ENCODE assay signal across 19 cellular contexts in genomic region chr3:50003766-50004278, GRCh38.
"Had no signal": no experiment of that assay in that cellular context is flagged by ENCODE, and none has a peak within 500 bp of the region (broad histone marks: within the 10 kb centered on the region; RNA-seq: fewer than 3 reads in every experiment).

No MANE protein-coding gene starts in this region.

- H3K27me3 ChIP-seq: breast epithelium, thyroid gland had no signal

- H3K36me3 ChIP-seq: breast epithelium had no signal

- H3K27ac ChIP-seq: breast epithelium, epithelial cell of prostate, lower lobe of right lung, thyroid gland had no signal

- H3K4me1 ChIP-seq: breast epithelium, lower lobe of right lung had no signal

- H3K9me3 Mint-ChIP-seq: activated CD8-positive, alpha-beta T cell treated with anti-CD3 and anti-CD28 coated beads for 36 hours; activated naive CD8-positive, alpha-beta T cell treated with anti-CD3 and anti-CD28 coated beads for 36 hours; activated T-cell treated with anti-CD3 and anti-CD28 coated beads, Interleukin-2, amount 50 U/mL, for 72 hours; dendritic cell treated with granulocyte-macrophage colony-stimulating factor and Interleukin-4, amounts not matched to agents 40 ng/mL and 50 ng/mL, for 4 days; mesothelial cell of epicardium; neural crest cell; stimulated activated memory B cell treated with anti-CD40 and anti-IgM and Interleukin-4, amounts not matched to agents 10 μg/mL and 1 μg/mL and 100 μg/mL, for 72 hours had no signal

- H3K27ac Mint-ChIP-seq: activated CD8-positive, alpha-beta T cell treated with anti-CD3 and anti-CD28 coated beads for 36 hours; activated naive CD8-positive, alpha-beta T cell treated with anti-CD3 and anti-CD28 coated beads for 36 hours; activated T-cell treated with anti-CD3 and anti-CD28 coated beads, Interleukin-2, amount 50 U/mL, for 72 hours; dendritic cell treated with granulocyte-macrophage colony-stimulating factor and Interleukin-4, amounts not matched to agents 40 ng/mL and 50 ng/mL, for 4 days; mesothelial cell of epicardium; stimulated activated memory B cell treated with anti-CD40 and anti-IgM and Interleukin-4, amounts not matched to agents 10 μg/mL and 1 μg/mL and 100 μg/mL, for 72 hours had no signal

- H3K27me3 Mint-ChIP-seq: activated CD8-positive, alpha-beta T cell treated with anti-CD3 and anti-CD28 coated beads for 36 hours; activated naive CD8-positive, alpha-beta T cell treated with anti-CD3 and anti-CD28 coated beads for 36 hours; dendritic cell treated with granulocyte-macrophage colony-stimulating factor and Interleukin-4, amounts not matched to agents 40 ng/mL and 50 ng/mL, for 4 days; stimulated activated memory B cell treated with anti-CD40 and anti-IgM and Interleukin-4, amounts not matched to agents 10 μg/mL and 1 μg/mL and 100 μg/mL, for 72 hours had no signal

- DNase-seq: activated CD4-positive, alpha-beta T cell treated with anti-CD3 and anti-CD28 coated beads for 48 hours; activated CD8-positive, alpha-beta T cell treated with anti-CD3 and anti-CD28 coated beads for 36 hours; activated gamma-delta T cell; activated naive CD8-positive, alpha-beta T cell treated with anti-CD3 and anti-CD28 coated beads for 36 hours; activated T-cell treated with anti-CD3 and anti-CD28 coated beads, Interleukin-2, amount 50 U/mL, for 72 hours; cerebellar nuclear complex; effector memory CD4-positive, alpha-beta T cell; foreskin melanocyte; lower lobe of right lung; stimulated activated CD4-positive, alpha-beta T cell treated with anti-CD3 and anti-CD28 coated beads, Interleukin-12 subunit alpha, Interleukin-12 subunit beta, amount 100 ng/mL, for 4 hours; stimulated activated CD4-positive, alpha-beta T cell treated with anti-CD3 and anti-CD28 coated beads, Interleukin-2, amount 100 ng/mL, for 24 hours; T-helper 1 cell; thyroid gland had no signal

- ATAC-seq: activated CD8-positive, alpha-beta T cell treated with anti-CD3 and anti-CD28 coated beads for 36 hours; activated T-cell treated with anti-CD3 and anti-CD28 coated beads, Interleukin-2, amount 50 U/mL, for 72 hours; lower lobe of right lung; stimulated activated memory B cell treated with anti-CD40 and anti-IgM and Interleukin-4, amounts not matched to agents 10 μg/mL and 1 μg/mL and 100 μg/mL, for 72 hours had no signal

- H3K9me3 ChIP-seq: breast epithelium, lower lobe of right lung, thyroid gland had no signal

- H3K4me3 ChIP-seq: breast epithelium, lower lobe of right lung, thyroid gland had no signal

- H3K4me1 Mint-ChIP-seq: activated naive CD8-positive, alpha-beta T cell treated with anti-CD3 and anti-CD28 coated beads for 36 hours; mesothelial cell of epicardium; stimulated activated memory B cell treated with anti-CD40 and anti-IgM and Interleukin-4, amounts not matched to agents 10 μg/mL and 1 μg/mL and 100 μg/mL, for 72 hours had no signal

- H3K4me3 Mint-ChIP-seq: activated CD8-positive, alpha-beta T cell treated with anti-CD3 and anti-CD28 coated beads for 36 hours; activated naive CD8-positive, alpha-beta T cell treated with anti-CD3 and anti-CD28 coated beads for 36 hours; activated T-cell treated with anti-CD3 and anti-CD28 coated beads, Interleukin-2, amount 50 U/mL, for 72 hours; dendritic cell treated with granulocyte-macrophage colony-stimulating factor and Interleukin-4, amounts not matched to agents 40 ng/mL and 50 ng/mL, for 4 days; mesothelial cell of epicardium; neural crest cell; stimulated activated memory B cell treated with anti-CD40 and anti-IgM and Interleukin-4, amounts not matched to agents 10 μg/mL and 1 μg/mL and 100 μg/mL, for 72 hours had no signal
